32 cellular contexts compared by ENCODE assay signal in the genomic region with DNA sequence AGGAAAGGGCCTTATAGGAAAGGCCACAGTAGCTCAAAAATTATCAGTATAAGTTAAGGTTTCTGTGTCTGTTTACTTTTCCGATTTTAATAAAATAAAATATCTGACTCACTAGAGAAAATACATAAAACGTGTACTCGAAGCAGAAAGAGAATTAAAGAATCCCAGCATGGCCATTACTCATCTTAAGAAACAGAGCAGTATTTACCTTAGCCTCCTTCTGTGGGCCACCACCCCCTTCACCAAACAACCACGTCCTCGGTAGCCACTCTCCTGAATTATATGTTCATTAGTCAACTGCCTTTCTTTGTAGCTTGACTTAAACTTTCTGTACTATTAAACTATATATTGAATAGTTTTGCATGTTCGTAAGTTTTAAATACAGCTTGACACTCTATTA.
"Had no signal": no experiment of that assay in that cellular context is flagged by ENCODE, and none has a peak within 500 bp of the region (broad histone marks: within the 10 kb centered on the region; RNA-seq: fewer than 3 reads in every experiment).

No MANE protein-coding gene starts in this region.

- H2AFZ ChIP-seq: PC-9 had no signal

- H3K27ac ChIP-seq: PC-9, RWPE1, WERI-Rb-1 had no signal

- H3K27me3 Mint-ChIP-seq: activated CD8-positive, alpha-beta T cell treated with anti-CD3 and anti-CD28 coated beads for 36 hours; activated naive CD8-positive, alpha-beta T cell treated with anti-CD3 and anti-CD28 coated beads for 36 hours; activated T-helper 17 cell treated with anti-CD3 and anti-CD28 coated beads, Interleukin-2, amount 50 U/mL, for 72 hours had no signal

- DNase-seq: activated CD4-positive, alpha-beta T cell treated with anti-CD3 and anti-CD28 coated beads for 1 hour; activated CD4-positive, alpha-beta T cell treated with anti-CD3 and anti-CD28 coated beads, Interleukin-2, amount 10 ng/mL, durations not matched to agents 24 days and 14 days; activated CD4-positive, alpha-beta T cell treated with anti-CD3 and anti-CD28 coated beads, Interleukin-2, amount 50 U/mL, for 4 hours; activated CD4-positive, CD25-positive, alpha-beta regulatory T cell; activated CD8-positive, alpha-beta T cell treated with anti-CD3 and anti-CD28 coated beads for 36 hours; activated effector memory CD4-positive, alpha-beta T cell treated with anti-CD3 and anti-CD28 coated beads, Interleukin-2, amount 50 U/mL, for 16 hours; activated naive CD4-positive, alpha-beta T cell; activated naive CD4-positive, alpha-beta T cell treated with anti-CD3 and anti-CD28 coated beads, Interleukin-2, amount 50 U/mL, for 16 hours; activated naive CD8-positive, alpha-beta T cell treated with anti-CD3 and anti-CD28 coated beads for 36 hours; activated T-cell treated with anti-CD3 and anti-CD28 coated beads, Interleukin-2, amount 50 U/mL, for 1 hour; activated T-cell treated with anti-CD3 and anti-CD28 coated beads, Interleukin-2, amount 50 U/mL, for 72 hours; amniotic stem cell; aorta; caudate nucleus; cerebellar nuclear complex; Kasumi-1; KG1; NCI-H1092 treated with DMSO at 0.1 percent for 48 hours; NCI-H187 treated with DMSO at 0.1 percent for 48 hours; NCI-H2081; NCI-H2171 treated with DMSO at 0.1 percent for 48 hours; NCI-H2227 treated with DMSO at 0.1 percent for 48 hours; NCI-H524 treated with DMSO at 0.1 percent for 48 hours; PC-9; Right ventricle myocardium superior; SW 1271; T-helper 1 cell; T-helper 2 cell; T1000; WERI-Rb-1 had no signal

- H3K4me3 ChIP-seq: PC-9 had no signal

- H3K9me3 Mint-ChIP-seq: activated CD4-positive, alpha-beta T cell treated with anti-CD3 and anti-CD28 coated beads, Interleukin-2, amount 10 ng/mL, durations not matched to agents 24 days and 14 days; activated CD8-positive, alpha-beta T cell treated with anti-CD3 and anti-CD28 coated beads for 36 hours; activated naive CD8-positive, alpha-beta T cell treated with anti-CD3 and anti-CD28 coated beads for 36 hours; activated T-cell treated with anti-CD3 and anti-CD28 coated beads, Interleukin-2, amount 50 U/mL, for 72 hours; activated T-helper 17 cell treated with anti-CD3 and anti-CD28 coated beads, Interleukin-2, amount 50 U/mL, for 72 hours had no signal

- H3K4me3 Mint-ChIP-seq: activated CD4-positive, alpha-beta T cell treated with anti-CD3 and anti-CD28 coated beads, Interleukin-2, amount 10 ng/mL, durations not matched to agents 24 days and 14 days; activated CD8-positive, alpha-beta T cell treated with anti-CD3 and anti-CD28 coated beads for 36 hours; activated naive CD8-positive, alpha-beta T cell treated with anti-CD3 and anti-CD28 coated beads for 36 hours; activated T-cell treated with anti-CD3 and anti-CD28 coated beads, Interleukin-2, amount 50 U/mL, for 72 hours; activated T-helper 17 cell treated with anti-CD3 and anti-CD28 coated beads, Interleukin-2, amount 50 U/mL, for 72 hours had no signal

- H3K27ac Mint-ChIP-seq: activated CD4-positive, alpha-beta T cell treated with anti-CD3 and anti-CD28 coated beads, Interleukin-2, amount 10 ng/mL, durations not matched to agents 24 days and 14 days; activated CD8-positive, alpha-beta T cell treated with anti-CD3 and anti-CD28 coated beads for 36 hours; activated naive CD8-positive, alpha-beta T cell treated with anti-CD3 and anti-CD28 coated beads for 36 hours; activated T-cell treated with anti-CD3 and anti-CD28 coated beads, Interleukin-2, amount 50 U/mL, for 72 hours; activated T-helper 17 cell treated with anti-CD3 and anti-CD28 coated beads, Interleukin-2, amount 50 U/mL, for 72 hours had no signal

- ATAC-seq: activated CD8-positive, alpha-beta T cell treated with anti-CD3 and anti-CD28 coated beads for 36 hours; activated T-cell treated with anti-CD3 and anti-CD28 coated beads, Interleukin-2, amount 50 U/mL, for 72 hours; activated T-helper 17 cell treated with anti-CD3 and anti-CD28 coated beads, Interleukin-2, amount 50 U/mL, for 72 hours had no signal

- H3K36me3 Mint-ChIP-seq: activated naive CD8-positive, alpha-beta T cell treated with anti-CD3 and anti-CD28 coated beads for 36 hours had no signal

- H3K36me3 ChIP-seq: WERI-Rb-1 had no signal

- H3K4me1 Mint-ChIP-seq: activated CD4-positive, alpha-beta T cell treated with anti-CD3 and anti-CD28 coated beads, Interleukin-2, amount 10 ng/mL, durations not matched to agents 24 days and 14 days; activated naive CD8-positive, alpha-beta T cell treated with anti-CD3 and anti-CD28 coated beads for 36 hours; activated T-helper 17 cell treated with anti-CD3 and anti-CD28 coated beads, Interleukin-2, amount 50 U/mL, for 72 hours had no signal

- H3K4me2 ChIP-seq: PC-9 had no signal
